In genomic region chr4:140154572-140154891, GRCh38 we compare ENCODE assay signal across 9 cellular contexts. TPM values are rescaled to one million over a fixed set of nuclear protein-coding genes. Genes with fewer than 3 reads are reported as not detected.
DNase-seq lines count a peak whose midpoint lies in the region; ATAC-seq, FAIRE-seq and TF ChIP-seq lines count a peak whose summit lies in the region.
"Had no signal": no experiment of that assay in that cellular context is flagged by ENCODE, and none has a peak within 500 bp of the region (broad histone marks: within the 10 kb centered on the region; RNA-seq: fewer than 3 reads in every experiment).

No MANE protein-coding gene starts in this region.

- H3K9ac ChIP-seq in GM12878 (ENCODE audit: control insufficient read depth, insufficient read depth, low read length), result no peak overlapping the region

- TF ChIP-seq RAD21 in GM12878 (IDR thresholded peaks at IDR 0.05; ENCODE audit: insufficient read depth, low read depth, low read length), result no peak

- H3K4me2 ChIP-seq in GM12878 (ENCODE audit: control insufficient read depth, insufficient read depth), result peak overlapping the region; percentile 87

- peak overlapping the region; percentile 92 for H3K27ac ChIP-seq in cardiac muscle cell
- no peak overlapping the region for H3K27ac ChIP-seq in GM12878 (ENCODE audit: control insufficient read depth, insufficient read depth)
- peak overlapping the region; percentile 99 for H3K27ac ChIP-seq in upper lobe of left lung

- TF ChIP-seq POLR2A in GM12878 (IDR thresholded peaks at IDR 0.05; ENCODE audit: low read depth, low read length) (no peak), upper lobe of left lung (IDR thresholded peaks at IDR 0.05) (no peak)

- no peaks in the 10 kb centered on the region for H3K36me3 ChIP-seq in cardiac muscle cell
- no peaks in the 10 kb centered on the region for H3K36me3 ChIP-seq in GM12878 (ENCODE audit: control insufficient read depth in 2 of 2, insufficient read depth in 2 of 2, low read length in 1 of 2)
- no peaks in the 10 kb centered on the region for H3K36me3 ChIP-seq in upper lobe of left lung

- in situ Hi-C loops in GM12878 (cut with MboI), result no loop called here

- TF ChIP-seq CTCF in cardiac muscle cell (IDR thresholded peaks at IDR 0.05; ENCODE audit: low read depth, low read length) (no peak), GM12878 (IDR thresholded peaks at IDR 0.05 in 2 of 3, conservative IDR thresholded peaks at IDR 0.05 in 1 of 3; ENCODE audit: control insufficient read depth in 2 of 3, extremely low read depth in 1 of 3, insufficient read depth in 1 of 3, low read depth in 3 of 3, low read length in 3 of 3) (no peak), upper lobe of left lung (IDR thresholded peaks at IDR 0.05) (no peak)

- FAIRE-seq in GM12878 (lab: Jason Lieb, UNC), result no peak
- FAIRE-seq: GM18507 had no signal

- no peaks in the 10 kb centered on the region; the same call in 1 of the 2 replicates for H4K20me1 ChIP-seq in GM12878 (ENCODE audit: control insufficient read depth, insufficient read depth)

- H3K4me3 ChIP-seq in cardiac muscle cell (peak overlapping the region; percentile 64), GM12878 (peak overlapping the region; percentile 42; the same call in 1 of the 2 replicates), upper lobe of left lung (peak overlapping the region; percentile 63 to 88 (median 78))

- SMC1A ChIA-PET in GM12878 (lab: Charles Lee; ENCODE audit: uncharacterized antibody, unreplicated experiment), result interaction anchor here (0.5 kb wide), 1 partner anchor 130 kb away, joined by 3 read pairs; no protein-coding TSS in a partner anchor

- H3K4me1 ChIP-seq in cardiac muscle cell (ENCODE audit: low read depth) (peaks cover 6% of the 10 kb centered on the region), GM12878 (ENCODE audit: control insufficient read depth, insufficient read depth, low read length) (peaks cover 14% of the 10 kb centered on the region), upper lobe of left lung (peaks cover 5 to 17% (median 12%) of the 10 kb centered on the region in 4 donors)

- CTCF ChIA-PET in GM12878 (lab: Yijun Ruan, JAX), result no interaction called here

- H3K27me3 Mint-ChIP-seq in memory B cell, result peaks cover 13% of the 10 kb centered on the region

- H3K9me3 Mint-ChIP-seq in memory B cell, result no peaks in the 10 kb centered on the region

- RAD21 ChIA-PET in GM12878 (lab: Charles Lee; ENCODE audit: unreplicated experiment), result no interaction called here

- BruUV-seq in GM12878 (replicated peaks; lab: Mats Ljungman, UMichigan), result no TSS peak

- H3K4me1 Mint-ChIP-seq in memory B cell, result peaks cover 19% of the 10 kb centered on the region

- 3% methylated on average over 3 of the region's 3 CpGs for WGBS in GM12878 (ENCODE audit: insufficient coverage, insufficient replicate concordance, low lambda C conversion rate, missing lambda C conversion rate)
- 55 to 72% methylated on average over 3 of the region's 3 CpGs for WGBS in upper lobe of left lung, 2 donors

- no peaks in the 10 kb centered on the region for H3K27me3 ChIP-seq in cardiac muscle cell
- peaks cover 10 to 29% of the 10 kb centered on the region in 2 experiments for H3K27me3 ChIP-seq in GM12878 (replicated peaks in 1 of 2; ENCODE audit: control insufficient read depth in 2 of 2, insufficient read depth in 2 of 2, low read length in 1 of 2)
- H3K27me3 ChIP-seq in upper lobe of left lung, result no peaks in the 10 kb centered on the region

- H3K79me2 ChIP-seq in GM12878 (ENCODE audit: control insufficient read depth, insufficient read depth, low read length), result no peaks in the 10 kb centered on the region

- intact Hi-C loops in Right ventricle myocardium inferior (cut with DNase I), result loop anchor here (1.0 to 5.0 kb wide), 4 partner anchors 99 to 487 kb away; partner anchors contain the start of gene MGST2
- intact Hi-C loops in GM12878 (cut with micrococcal nuclease; ENCODE audit: unreplicated experiment), result no loop called here

- POLR2A ChIA-PET in GM12878 (lab: Charles Lee), result no interaction called here

- peak overlapping the region; percentile 67 for H3K4me3 Mint-ChIP-seq in memory B cell

- no peak for TF ChIP-seq EP300 in GM12878 (IDR thresholded peaks at IDR 0.05; ENCODE audit: borderline replicate concordance in 1 of 2, control insufficient read depth in 1 of 2, low read depth in 2 of 2, low read length in 2 of 2)
- TF ChIP-seq EP300 in upper lobe of left lung (IDR thresholded peaks at IDR 0.05), result no peak

- peak overlapping the region; percentile 68 for H3K27ac Mint-ChIP-seq in memory B cell

- DNase-seq in cardiac muscle cell (ENCODE audit: low read depth in 1 of 2, low spot score in 1 of 2) (no peak), Right ventricle myocardium inferior (ENCODE audit: missing footprints) (no peak), GM12878 (ENCODE audit: low read depth, low spot score) (no peak), memory B cell (ENCODE audit: low spot score in 2 of 2) (no peak), upper lobe of left lung (no peak), NCI-H226 (no peak), AG08395 (ENCODE audit: low spot score) (no peak), amygdala (lab: John Stamatoyannopoulos, UW) (no peak)

- no peak overlapping the region for H2AFZ ChIP-seq in GM12878 (ENCODE audit: control insufficient read depth, low read depth, low read length)

- H3K36me3 Mint-ChIP-seq in memory B cell, result no peaks in the 10 kb centered on the region

- ATAC-seq in Right ventricle myocardium inferior, result no peak
- no peak for ATAC-seq in GM12878
- no peak for ATAC-seq in memory B cell (ENCODE audit: low read depth)
- ATAC-seq in upper lobe of left lung (ENCODE audit: low FRiP score in 2 of 2), result no peak

- H3K9me3 ChIP-seq in cardiac muscle cell (ENCODE audit: low read depth) (no peaks in the 10 kb centered on the region), GM12878 (replicated peaks; ENCODE audit: control insufficient read depth, insufficient read depth, low read length) (no peaks in the 10 kb centered on the region), upper lobe of left lung (no peaks in the 10 kb centered on the region)

TF ChIP-seq in GM12878, 131 proteins besides CTCF, POLR2A, EP300 and RAD21 (continues in another document):
- TF ChIP-seq TBL1XR1 (IDR thresholded peaks at IDR 0.05; ENCODE audit: low read depth, low read length), result no peak
- no peak for TF ChIP-seq IKZF1 (conservative IDR thresholded peaks at IDR 0.05)
- no peak for TF ChIP-seq ZNF622 (IDR thresholded peaks at IDR 0.05)
- TF ChIP-seq LARP7 (IDR thresholded peaks at IDR 0.05), result no peak
- no peak for TF ChIP-seq TARDBP (IDR thresholded peaks at IDR 0.05; ENCODE audit: borderline replicate concordance)
- no peak for TF ChIP-seq GATAD2B (conservative IDR thresholded peaks at IDR 0.05; ENCODE audit: low read depth)
- no peak for TF ChIP-seq YBX1 (IDR thresholded peaks at IDR 0.05)
- TF ChIP-seq TCF12 (IDR thresholded peaks at IDR 0.05; ENCODE audit: low read depth, low read length), result no peak
- TF ChIP-seq ZBTB33 (IDR thresholded peaks at IDR 0.05), result no peak
- no peak for TF ChIP-seq BACH1 (IDR thresholded peaks at IDR 0.05; ENCODE audit: borderline replicate concordance)
- TF ChIP-seq TAF1 (IDR thresholded peaks at IDR 0.05; ENCODE audit: borderline replicate concordance, low read depth, low read length), result no peak
- TF ChIP-seq TCF3 (IDR thresholded peaks at IDR 0.05; ENCODE audit: borderline replicate concordance, insufficient read depth, low read depth, low read length), result no peak

RNA-seq across cellular contexts. Expression of gene MAML3, which starts 0.5 kb away (rescaled TPM):
- total RNA-seq in cardiac muscle cell, result 18.0 and 22.8 TPM in 2 replicates
- polyA plus RNA-seq in cardiac muscle cell, result 7.8 and 9.6 TPM in 2 replicates
- total RNA-seq in Right ventricle myocardium inferior, result 2.3 TPM
- total RNA-seq in GM12878 (2013; cell fraction: nucleolus; rRNA removed), result 0.10 and 0.27 TPM in 2 replicates
- total RNA-seq in GM12878 (2014; rRNA removed), result 0.05 and 0.06 TPM in 2 replicates
- total RNA-seq in GM12878 (2014; rRNA removed; fragmentation: Illumina TruSeq; extraction: Trizol), result 0.04 and 0.05 TPM in 2 replicates
- 0.16 and 0.28 TPM in 2 replicates for total RNA-seq in GM12878 (2021)
- polyA plus RNA-seq in GM12878 (2011; ENCODE audit: low read depth), result not detected
- polyA plus RNA-seq in GM12878 (2011; rRNA removed), result 0.20 and 0.53 TPM in 2 replicates
- 0.20 and 0.24 TPM in 2 replicates for polyA plus RNA-seq in GM12878 (2011; cell fraction: cytosol; rRNA removed)
- polyA plus RNA-seq in GM12878 (2011; cell fraction: nucleus; rRNA removed), result 0.22 and 0.28 TPM in 2 replicates
- polyA plus RNA-seq in GM12878 (2012), result 0.03 TPM in 1 of 2 replicates, not detected in the other
- 0.06 TPM in 1 of 2 replicates, not detected in the other for polyA plus RNA-seq in GM12878 (2014; fragmentation: Illumina TruSeq; extraction: Trizol)
- polyA plus RNA-seq in GM12878 (2014; fragmentation: Nextera tagmentation; extraction: Ambion mirVana), result under 1 TPM in 1 of 2 experiments, not detected in 1; under 0.01 TPM
- 0.03 and 0.04 TPM in 2 replicates for polyA plus RNA-seq in GM12878 (2014; rRNA removed)
- under 1 TPM in 1 of 2 experiments, not detected in 1; 0.09 TPM for polyA plus RNA-seq in GM12878 (2016; fragmentation: Nextera tagmentation; extraction: Ambion mirVana)
- 0.66 and 0.77 TPM in 2 replicates for polyA minus RNA-seq in GM12878 (2011; rRNA and poly(A)+ RNA removed)
- 0.27 and 0.31 TPM in 2 replicates for polyA minus RNA-seq in GM12878 (2011; cell fraction: cytosol; rRNA and poly(A)+ RNA removed)
- polyA minus RNA-seq in GM12878 (2011; cell fraction: nucleus; rRNA and poly(A)+ RNA removed), result 1.5 and 2.0 TPM in 2 replicates
- 10 to 100 TPM in 5 of 6 donors, 1 to 10 TPM in 1; 9.6 to 31.4 (median 14.5) TPM for total RNA-seq in upper lobe of left lung
